In genomic region chr15:72473670-72474465, GRCh38 we compare ENCODE assay signal across 8 cellular contexts. TPM values are rescaled to one million over a fixed set of nuclear protein-coding genes. Genes with fewer than 3 reads are reported as not detected.
DNase-seq lines count a peak whose midpoint lies in the region; TF ChIP-seq lines count a peak whose summit lies in the region.

Gene ARIH1, plus strand, starts transcription at chr15:72474330. Its CDS starts 310 bp downstream, at chr15:72474640.

- peak within 1 kb of the TSS; percentile 79 for H4K8ac ChIP-seq in neuronal stem cell (ENCODE audit: low read depth, low read length)

- no peaks in the 10 kb centered on the region for H3K9me3 ChIP-seq in HAP-1
- no peaks in the 10 kb centered on the region for H3K9me3 ChIP-seq in MM.1S (replicated peaks; ENCODE audit: insufficient read depth, low read length)
- H3K9me3 ChIP-seq in SJCRH30 (replicated peaks) = no peaks in the 10 kb centered on the region
- H3K9me3 ChIP-seq in neuronal stem cell (replicated peaks in 1 of 2; ENCODE audit: control insufficient read depth in 2 of 2, insufficient read depth in 1 of 2, low read depth in 1 of 2, low read length in 2 of 2) = peaks cover 0 to 7% of the 10 kb centered on the region in 2 donors

- peak within 1 kb of the TSS; percentile 72 for H3K4ac ChIP-seq in neuronal stem cell (ENCODE audit: low read length)

- no CpG with 5 or more reads among the region's 62 CpGs for WGBS in neuronal stem cell (ENCODE audit: extremely low coverage in 2 of 2, insufficient read length in 2 of 2, insufficient replicate concordance in 1 of 2), 2 donors

- H3K36me3 ChIP-seq in HAP-1 (replicated peaks) (peaks cover 34% of the 10 kb centered on the region), MM.1S (replicated peaks; ENCODE audit: insufficient read depth, low read length) (peaks cover 6% of the 10 kb centered on the region; the same call in 1 of the 2 replicates), SJCRH30 (peaks cover 15% of the 10 kb centered on the region; the same call in 1 of the 2 replicates), neuronal stem cell (replicated peaks in 1 of 2; ENCODE audit: control insufficient read depth in 2 of 2, insufficient read depth in 2 of 2, low read length in 2 of 2) (peaks cover 5 to 39% of the 10 kb centered on the region in 2 donors)

- H3F3A ChIP-seq in MM.1S (ENCODE audit: insufficient read depth, low read length) = peaks cover 24% of the 10 kb centered on the region

- no peak within 1 kb of the TSS for H2BK15ac ChIP-seq in neuronal stem cell (ENCODE audit: low read length)

- peak within 1 kb of the TSS; percentile 97 for H2AK5ac ChIP-seq in neuronal stem cell (ENCODE audit: low read depth, low read length)

- peak within 1 kb of the TSS; percentile 87 for H2AFZ ChIP-seq in MM.1S (ENCODE audit: low read length)
- H2AFZ ChIP-seq in neuronal stem cell (ENCODE audit: low read length) = peak within 1 kb of the TSS; percentile 94

- H3K9ac ChIP-seq in MM.1S (ENCODE audit: low read length) (peak within 1 kb of the TSS; percentile 100), neuronal stem cell (ENCODE audit: low read depth, low read length, poor library complexity) (peak within 1 kb of the TSS; percentile 100)

- H3K79me2 ChIP-seq in MM.1S (ENCODE audit: low read length) = peaks cover 41% of the 10 kb centered on the region

- H3K79me1 ChIP-seq in neuronal stem cell (ENCODE audit: low read depth, low read length) = peaks cover 6% of the 10 kb centered on the region

- peak within 1 kb of the TSS; percentile 95 for H2BK5ac ChIP-seq in neuronal stem cell (ENCODE audit: low read length)

- H3K4me1 ChIP-seq in HAP-1 (peaks cover 12% of the 10 kb centered on the region), MM.1S (ENCODE audit: low read length) (peaks cover 18% of the 10 kb centered on the region), SJCRH30 (peaks cover 3% of the 10 kb centered on the region; the same call in 1 of the 2 replicates), neuronal stem cell (ENCODE audit: control insufficient read depth in 2 of 2, insufficient read depth in 1 of 2, low read depth in 1 of 2, low read length in 2 of 2) (peaks cover 3% of the 10 kb centered on the region in 2 donors)

- H2BK120ac ChIP-seq in neuronal stem cell (ENCODE audit: low read depth, low read length) = peak within 1 kb of the TSS; percentile 29

- H3K14ac ChIP-seq in neuronal stem cell (ENCODE audit: low read length) = peak within 1 kb of the TSS; percentile 98

- H3K4me2 ChIP-seq in MM.1S (ENCODE audit: low read depth, low read length) (peak within 1 kb of the TSS; percentile 87), neuronal stem cell (ENCODE audit: insufficient read depth, low read length, poor library complexity, severe bottlenecking) (peak within 1 kb of the TSS; percentile 72)

- H3K4me3 ChIP-seq in HAP-1 = peak within 1 kb of the TSS; percentile 67
- peak within 1 kb of the TSS; percentile 96 for H3K4me3 ChIP-seq in MM.1S (ENCODE audit: low read length)
- peak within 1 kb of the TSS; percentile 90 for H3K4me3 ChIP-seq in SJCRH30
- peak within 1 kb of the TSS; percentile 96 to 100 for H3K4me3 ChIP-seq in neuronal stem cell (ENCODE audit: low read length in 2 of 2)

- H3K18ac ChIP-seq in neuronal stem cell (ENCODE audit: low read length) = peak within 1 kb of the TSS; percentile 99

- H3K27ac ChIP-seq in MM.1S (ENCODE audit: low read length) (peak within 1 kb of the TSS; percentile 100), SJCRH30 (peak within 1 kb of the TSS; percentile 100), neuronal stem cell (replicated peaks; ENCODE audit: low read length) (peak within 1 kb of the TSS; percentile 92)

- H4K91ac ChIP-seq in neuronal stem cell (ENCODE audit: low read depth, low read length, poor library complexity) = no peak within 1 kb of the TSS

- no peaks in the 10 kb centered on the region for H3K9me2 ChIP-seq in MM.1S (replicated peaks; ENCODE audit: insufficient read depth, low read length)

- peak within 1 kb of the TSS; percentile 98 for H3K23ac ChIP-seq in neuronal stem cell (ENCODE audit: low read depth, low read length, poor library complexity)

- TF ChIP-seq CTCF in MM.1S (IDR thresholded peaks at IDR 0.05; ENCODE audit: low read length) (peak; percentile 49), subcutaneous adipose tissue (IDR thresholded peaks at IDR 0.05; ENCODE audit: low read depth) (no peak)

- peaks cover 10% of the 10 kb centered on the region for H4K20me1 ChIP-seq in MM.1S (ENCODE audit: insufficient read depth, low read length)

- H3K27me3 ChIP-seq in HAP-1 (ENCODE audit: low read depth) (no peaks in the 10 kb centered on the region), MM.1S (replicated peaks; ENCODE audit: insufficient read depth, low read length) (no peaks in the 10 kb centered on the region), SJCRH30 (no peaks in the 10 kb centered on the region), neuronal stem cell (ENCODE audit: control insufficient read depth in 3 of 3, insufficient read depth in 3 of 3, low read depth in 1 of 3, low read length in 3 of 3) (no peaks in the 10 kb centered on the region)

- H2BK12ac ChIP-seq in neuronal stem cell (ENCODE audit: low read length) = peak within 1 kb of the TSS; percentile 80

- in situ Hi-C loops in HAP-1 (cut with MboI; ENCODE audit: low sequenced_read_pairs) = no loop called here

- DNase-seq in GF-D8 (lab: John Stamatoyannopoulos, UW) = peak; percentile 82
- DNase-seq in HAP-1 (ENCODE audit: low spot score in 2 of 2) = peak; percentile 98 to 100
- peak; percentile 95 for DNase-seq in MM.1S
- DNase-seq in SJCRH30 = peak; percentile 97
- DNase-seq in activated naive CD4-positive, alpha-beta T cell (lab: John Stamatoyannopoulos, UW) = peak; percentile 87 to 96 (median 92)
- peak; percentile 93 for DNase-seq in foreskin melanocyte
- DNase-seq in neuronal stem cell (ENCODE audit: low spot score) = peak; percentile 96

RNA-seq across cellular contexts. Expression of gene ARIH1, which starts in this region (rescaled TPM):
- total RNA-seq in SJCRH30 (2014; rRNA removed; shearing (Covaris generic)) = 58.6 and 64.8 TPM in 2 replicates
- polyA plus RNA-seq in neuronal stem cell (2013, experiment 1 of 2) = 91.0 TPM
- 88.8 TPM for polyA plus RNA-seq in neuronal stem cell (2013, experiment 2 of 2)
- 10 to 100 TPM; 44.5 to 91.0 (median 56.5) TPM for total RNA-seq in subcutaneous adipose tissue

Comparison
In these comparisons a context has a peak if more than half of its experiments do, and no peak if none do; other contexts are left out.
1. Peak in every context shown above with its lines: DNase-seq, H3K4me3 ChIP-seq and H3K27ac ChIP-seq.